20 cellular contexts compared by ENCODE assay signal in genomic region chr3:133776794-133777438, GRCh38. TPM values are rescaled to one million over a fixed set of nuclear protein-coding genes. Genes with fewer than 3 reads are reported as not detected.
"Had no signal": no experiment of that assay in that cellular context is flagged by ENCODE, and none has a peak within 500 bp of the region (broad histone marks: within the 10 kb centered on the region; RNA-seq: fewer than 3 reads in every experiment).

No MANE protein-coding gene starts in this region.

- H3K4me1 Mint-ChIP-seq: activated B cell treated with CpG ODN at 0.5 μM for 24 hours; activated CD4-positive, alpha-beta T cell treated with anti-CD3 and anti-CD28 coated beads for 36 hours; activated naive CD8-positive, alpha-beta T cell treated with anti-CD3 and anti-CD28 coated beads for 36 hours; memory B cell had no signal

- H3K9me3 Mint-ChIP-seq: activated B cell treated with CpG ODN at 0.5 μM for 24 hours; activated naive CD8-positive, alpha-beta T cell treated with anti-CD3 and anti-CD28 coated beads for 36 hours; activated T-cell treated with anti-CD3 and anti-CD28 coated beads, Interleukin-2, amount 50 U/mL, for 4 hours; memory B cell; natural killer cell treated with Interleukin-12 subunit alpha and Interleukin-12 subunit beta and Interleukin-15 and Interleukin-18, amount 100 ng/mL, for 72 hours had no signal

- H3K27ac Mint-ChIP-seq: activated B cell treated with CpG ODN at 0.5 μM for 24 hours; activated CD4-positive, alpha-beta T cell treated with anti-CD3 and anti-CD28 coated beads for 36 hours; activated naive CD8-positive, alpha-beta T cell treated with anti-CD3 and anti-CD28 coated beads for 36 hours; memory B cell; natural killer cell treated with Interleukin-12 subunit alpha and Interleukin-12 subunit beta and Interleukin-15 and Interleukin-18, amount 100 ng/mL, for 72 hours had no signal

- H3K27me3 ChIP-seq: breast epithelium, right atrium auricular region, upper lobe of left lung had no signal

- ATAC-seq: activated CD4-positive, alpha-beta T cell treated with anti-CD3 and anti-CD28 coated beads for 36 hours; activated T-cell treated with anti-CD3 and anti-CD28 coated beads, Interleukin-2, amount 50 U/mL, for 4 hours; heart left ventricle; psoas muscle; stimulated activated naive CD8-positive, alpha-beta T cell treated with anti-CD3 and anti-CD28 coated beads, Interleukin-15, Interleukin-2, amounts not matched to agents 100 U/mL and 50 U/mL, for 24 hours had no signal

- H3K27ac ChIP-seq: breast epithelium, coronary artery, heart left ventricle, psoas muscle, right atrium auricular region, upper lobe of left lung had no signal

- H3K4me1 ChIP-seq: breast epithelium, heart left ventricle, psoas muscle, right atrium auricular region, upper lobe of left lung had no signal

- H3K36me3 ChIP-seq: breast epithelium, heart left ventricle, right atrium auricular region, upper lobe of left lung had no signal

- H3K4me3 ChIP-seq: breast epithelium, coronary artery, heart left ventricle, psoas muscle, right atrium auricular region, upper lobe of left lung had no signal

- H3K9me3 ChIP-seq: breast epithelium, heart left ventricle, psoas muscle, right atrium auricular region, upper lobe of left lung had no signal

- H3K36me3 Mint-ChIP-seq: activated naive CD8-positive, alpha-beta T cell treated with anti-CD3 and anti-CD28 coated beads for 36 hours; memory B cell; natural killer cell treated with Interleukin-12 subunit alpha and Interleukin-12 subunit beta and Interleukin-15 and Interleukin-18, amount 100 ng/mL, for 72 hours had no signal

- DNase-seq: activated B cell treated with CpG ODN at 0.5 μM for 24 hours; activated CD4-positive, alpha-beta T cell treated with anti-CD3 and anti-CD28 coated beads for 36 hours; activated CD4-positive, alpha-beta T cell treated with anti-CD3 and anti-CD28 coated beads, Interleukin-2, amount 50 U/mL, for 4 hours; activated CD8-positive, alpha-beta memory T cell treated with anti-CD3 and anti-CD28 coated beads, Interleukin-2, amount 50 U/mL, for 48 hours; activated naive CD4-positive, alpha-beta T cell treated with Interleukin-2 at 50 U/mL for 16 hours; activated naive CD8-positive, alpha-beta T cell treated with anti-CD3 and anti-CD28 coated beads for 36 hours; activated T-cell treated with anti-CD3 and anti-CD28 coated beads, Interleukin-2, amount 50 U/mL, for 4 hours; heart left ventricle; psoas muscle; stimulated activated CD4-positive, alpha-beta T cell treated with anti-CD3 and anti-CD28 coated beads, Interleukin-12 subunit alpha, Interleukin-12 subunit beta, amount 100 ng/mL, for 4 hours; stimulated activated CD4-positive, alpha-beta T cell treated with anti-CD3 and anti-CD28 coated beads, Interleukin-4, amount 100 ng/mL, for 4 hours; stimulated activated naive CD8-positive, alpha-beta T cell treated with anti-CD3 and anti-CD28 coated beads, Interleukin-15, Interleukin-2, amounts not matched to agents 100 U/mL and 50 U/mL, for 24 hours; T1000; upper lobe of left lung had no signal

- H3K4me3 Mint-ChIP-seq: activated B cell treated with CpG ODN at 0.5 μM for 24 hours; activated CD4-positive, alpha-beta T cell treated with anti-CD3 and anti-CD28 coated beads for 36 hours; activated naive CD8-positive, alpha-beta T cell treated with anti-CD3 and anti-CD28 coated beads for 36 hours; activated T-cell treated with anti-CD3 and anti-CD28 coated beads, Interleukin-2, amount 50 U/mL, for 4 hours; memory B cell; natural killer cell treated with Interleukin-12 subunit alpha and Interleukin-12 subunit beta and Interleukin-15 and Interleukin-18, amount 100 ng/mL, for 72 hours had no signal

RNA-seq across cellular contexts. Expression of gene TF, which starts 30.7 kb away (rescaled TPM):
- total RNA-seq: fibroblast of villous mesenchyme had no signal
